21 cellular contexts compared by ENCODE assay signal in genomic region chr1:37031871-37032270, GRCh38. TPM values are rescaled to one million over a fixed set of nuclear protein-coding genes. Genes with fewer than 3 reads are reported as not detected.
DNase-seq lines count a peak whose midpoint lies in the region; ATAC-seq and TF ChIP-seq lines count a peak whose summit lies in the region.
"Had no signal": no experiment of that assay in that cellular context is flagged by ENCODE, and none has a peak within 500 bp of the region (broad histone marks: within the 10 kb centered on the region; RNA-seq: fewer than 3 reads in every experiment).

No MANE protein-coding gene starts in this region.

- peak; percentile 28 to 69 for DNase-seq in NCI-H524 (lab: John Stamatoyannopoulos, UW)
- no peak for DNase-seq in NCI-H524 treated with DMSO at 0.1 percent for 48 hours (lab: John Stamatoyannopoulos, UW)
- no peak for DNase-seq in NT2/D1 (ENCODE audit: low read depth, low spot score)
- no peak for DNase-seq in glutamatergic neuron
- DNase-seq in osteoblast (ENCODE audit: insufficient read length, low spot score, missing footprints) = peak; percentile 29
- DNase-seq in cerebellar nuclear complex (lab: John Stamatoyannopoulos, UW) = no peak
- no peak for DNase-seq in SW 1271 (lab: John Stamatoyannopoulos, UW)
- DNase-seq: 8988T; Caco-2; CD4-positive, alpha-beta T cell; HCEC 1CT; IMR-90; NCI-H1417 treated with DMSO at 0.1 percent for 48 hours; NCI-H187 treated with DMSO at 0.1 percent for 48 hours; PC-3; SIG-M5 had no signal

- H3K4me2 ChIP-seq in osteoblast (ENCODE audit: insufficient read depth, low read length) = no peak overlapping the region

- H3K9me3 ChIP-seq in NT2/D1 (ENCODE audit: insufficient read depth, low read length) (no peaks in the 10 kb centered on the region), osteoblast (ENCODE audit: low read depth, low read length) (no peaks in the 10 kb centered on the region)
- H3K9me3 ChIP-seq: Caco-2 had no signal

- TF ChIP-seq CTCF in glutamatergic neuron (IDR thresholded peaks at IDR 0.05; ENCODE audit: partially characterized antibody, unreplicated experiment) (no peak), osteoblast (IDR thresholded peaks at IDR 0.05; ENCODE audit: extremely low read depth, low read depth, low read length) (no peak)

- H3K4me3 ChIP-seq in NT2/D1 (ENCODE audit: insufficient read length, low read depth) (no peak overlapping the region), osteoblast (ENCODE audit: insufficient read depth, low read length) (no peak overlapping the region)

- H3K4me1 ChIP-seq in NT2/D1 (ENCODE audit: insufficient read depth, insufficient read length) (peaks cover 44% of the 10 kb centered on the region), osteoblast (ENCODE audit: insufficient read depth, low read length) (no peaks in the 10 kb centered on the region)
- H3K4me1 ChIP-seq: Caco-2 had no signal

- H3K9me3 Mint-ChIP-seq in glutamatergic neuron (ENCODE audit: unreplicated experiment) = peaks cover 2% of the 10 kb centered on the region
- H3K9me3 Mint-ChIP-seq: CD4-positive, alpha-beta T cell had no signal

- H3K27me3 Mint-ChIP-seq in glutamatergic neuron (ENCODE audit: unreplicated experiment) = peaks cover 18% of the 10 kb centered on the region

- peak overlapping the region; percentile 52 for H3K27ac Mint-ChIP-seq in glutamatergic neuron (ENCODE audit: unreplicated experiment)
- H3K27ac Mint-ChIP-seq: CD4-positive, alpha-beta T cell had no signal

- H3K4me3 Mint-ChIP-seq in glutamatergic neuron (ENCODE audit: unreplicated experiment) = peak overlapping the region; percentile 88
- H3K4me3 Mint-ChIP-seq: CD4-positive, alpha-beta T cell had no signal

- no peaks in the 10 kb centered on the region for H3K36me3 Mint-ChIP-seq in glutamatergic neuron (ENCODE audit: unreplicated experiment)

- no peak overlapping the region for H2AFZ ChIP-seq in osteoblast (ENCODE audit: low read length)

- H3K9ac ChIP-seq in NT2/D1 (ENCODE audit: insufficient read length, low read depth) = peak overlapping the region; percentile 86

- H3K36me3 ChIP-seq in NT2/D1 (ENCODE audit: insufficient read depth, insufficient read length, low read length) = no peaks in the 10 kb centered on the region
- no peaks in the 10 kb centered on the region for H3K36me3 ChIP-seq in osteoblast (ENCODE audit: insufficient read depth, low read length)

- ATAC-seq in GM21619 (IDR thresholded peaks at IDR 0.05; ENCODE audit: unreplicated experiment) = no peak
- ATAC-seq: PC-3 had no signal

- H3K27me3 ChIP-seq in NT2/D1 (ENCODE audit: insufficient read depth, insufficient read length) = peaks cover 79% of the 10 kb centered on the region
- H3K27me3 ChIP-seq in osteoblast (ENCODE audit: insufficient read depth, low read length) = peaks cover 38% of the 10 kb centered on the region

- no peak overlapping the region for H3K27ac ChIP-seq in osteoblast (ENCODE audit: low read depth, low read length)
- H3K27ac ChIP-seq: HL-60, RWPE1 had no signal

- H4K20me1 ChIP-seq in osteoblast (ENCODE audit: insufficient read depth, low read length) = no peaks in the 10 kb centered on the region

- H3K4me1 Mint-ChIP-seq in glutamatergic neuron (ENCODE audit: low read depth, unreplicated experiment) = peaks cover 35% of the 10 kb centered on the region

- no peaks in the 10 kb centered on the region for H3K79me2 ChIP-seq in osteoblast (ENCODE audit: insufficient read depth, low read length)

RNA-seq across cellular contexts. Expression of gene GRIK3, which starts 2.4 kb away (rescaled TPM):
- total RNA-seq in glutamatergic neuron (ENCODE audit: unreplicated experiment) (60.1 TPM), osteoblast (not detected in 2 replicates)
- total RNA-seq: Caco-2; CD4-positive, alpha-beta T cell; HT1080; IMR-90; M059J; PC-3 had no signal

Comparison
In these comparisons a context has a peak if more than half of its experiments do, and no peak if none do; other contexts are left out.
1. DNase-seq: peak in NCI-H524 (2 of 2) and osteoblast (single experiment); none in NCI-H524 treated with DMSO at 0.1 percent for 48 hours (single experiment), NT2/D1 (single experiment), glutamatergic neuron (single experiment), cerebellar nuclear complex (0 of 2) and SW 1271 (0 of 2).
2. RNA of gene GRIK3, which starts 2.4 kb away (total RNA-seq): 60.1 TPM in glutamatergic neuron (single experiment); not detected in osteoblast; every median in the first group is over 10 times any median in the second.